Comparison of ENCODE assay signal across 14 cellular contexts in genomic region chr12:77031745-77032144, GRCh38. TPM values are rescaled to one million over a fixed set of nuclear protein-coding genes. Genes with fewer than 3 reads are reported as not detected.
DNase-seq lines count a peak whose midpoint lies in the region; ATAC-seq and TF ChIP-seq lines count a peak whose summit lies in the region.
"Had no signal": no experiment of that assay in that cellular context is flagged by ENCODE, and none has a peak within 500 bp of the region (broad histone marks: within the 10 kb centered on the region; RNA-seq: fewer than 3 reads in every experiment).

No MANE protein-coding gene starts in this region.

- no peak overlapping the region for H3K18ac ChIP-seq in H9 (ENCODE audit: insufficient read length, low read depth, low read length)

- no peak overlapping the region for H2BK15ac ChIP-seq in H9 (ENCODE audit: low read depth, low read length)

- in situ Hi-C loops in ACHN (cut with HindIII; ENCODE audit: low pct_ligation_motif_present, low pct_unique_long_range_greater_than_20kb, low sequenced_read_pairs) (no loop called here), GM13977 (cut with MboI; ENCODE audit: low pct_unique_long_range_greater_than_20kb, low sequenced_read_pairs, unreplicated experiment) (loop anchor here (25.0 kb wide), 1 partner anchor 656 kb away; no protein-coding TSS in a partner anchor)

- H3K4me1 ChIP-seq in H9 (ENCODE audit: insufficient read depth, low read length): no peaks in the 10 kb centered on the region

- no peak overlapping the region for H2BK20ac ChIP-seq in H9 (ENCODE audit: low read depth, low read length, poor library complexity, severe bottlenecking)

- no peak overlapping the region for H4K91ac ChIP-seq in H9 (ENCODE audit: insufficient read length, low read depth, low read length)

- H4K8ac ChIP-seq in H9 (replicated peaks; ENCODE audit: insufficient read length, low read depth, low read length): no peak overlapping the region

- no peak overlapping the region for H2AFZ ChIP-seq in H9 (ENCODE audit: low read length)

- H3K27ac ChIP-seq in H9 (ENCODE audit: insufficient read length, low read depth, low read length): no peak overlapping the region

- no peak overlapping the region for H2BK5ac ChIP-seq in H9 (ENCODE audit: insufficient read length, low read length)

- WGBS in H9 (ENCODE audit: extremely low coverage, insufficient read length, low lambda C conversion rate): no CpG with 5 or more reads among the region's 4 CpGs

- H3K4me2 ChIP-seq in H9 (ENCODE audit: insufficient read depth, insufficient read length, low read length): no peak overlapping the region

- no peak overlapping the region for H2BK12ac ChIP-seq in H9 (ENCODE audit: insufficient read length, low read depth, low read length)

- H3K79me1 ChIP-seq in H9 (ENCODE audit: insufficient read depth, low read depth, low read length, poor library complexity, severe bottlenecking): no peaks in the 10 kb centered on the region

- H4K5ac ChIP-seq in H9 (ENCODE audit: insufficient read length, low read depth, low read length): no peak overlapping the region

- H3K4ac ChIP-seq in H9 (ENCODE audit: low read depth, low read length): no peak overlapping the region

- H3K27me3 ChIP-seq in H9 (ENCODE audit: insufficient read depth, low read length): no peaks in the 10 kb centered on the region

- no peak overlapping the region for H3K56ac ChIP-seq in H9 (ENCODE audit: insufficient read length, low read depth, low read length)

- no peak for TF ChIP-seq CTCF in H9 (conservative IDR thresholded peaks at IDR 0.05)
- no peak for TF ChIP-seq CTCF in GM13977 (IDR thresholded peaks at IDR 0.05; ENCODE audit: extremely low read depth, insufficient read depth, missing control alignments)

- H3K9me3 Mint-ChIP-seq in H9: no peaks in the 10 kb centered on the region
- H3K9me3 Mint-ChIP-seq: CD8-positive, alpha-beta memory T cell; T-helper 1 cell treated with Interleukin-12 subunit alpha and Interleukin-12 subunit beta and Interleukin-4 antibody, amounts not matched to agents 30 μg/mL and 1 μg/mL, for 36 hours had no signal

- H3K4me1 Mint-ChIP-seq in H9: no peaks in the 10 kb centered on the region
- H3K4me1 Mint-ChIP-seq: naive B cell had no signal

- no peak overlapping the region for H3T11ph ChIP-seq in H9 (ENCODE audit: low read length)

- H3K23ac ChIP-seq in H9 (ENCODE audit: insufficient read length, low read depth, low read length): no peak overlapping the region

- no peaks in the 10 kb centered on the region for H3K23me2 ChIP-seq in H9 (ENCODE audit: insufficient read length, low read depth, low read length, poor library complexity, severe bottlenecking)

- no peak for ATAC-seq in esophagus mucosa

- no peaks in the 10 kb centered on the region for H3K9me3 ChIP-seq in H9 (ENCODE audit: control insufficient read depth, low read depth, low read length)

- peaks cover 30 to 82% (median 62%) of the 10 kb centered on the region in 3 experiments for H3K36me3 Mint-ChIP-seq in H9 (ENCODE audit: insufficient read depth in 1 of 3, low read depth in 3 of 3)
- H3K36me3 Mint-ChIP-seq: naive B cell had no signal

- no peaks in the 10 kb centered on the region for H3K79me2 ChIP-seq in H9 (ENCODE audit: insufficient read depth, low read length)

- H3K27me3 Mint-ChIP-seq in H9 (ENCODE audit: low read depth): no peaks in the 10 kb centered on the region
- H3K27me3 Mint-ChIP-seq: CD8-positive, alpha-beta memory T cell; naive B cell had no signal

- no peak overlapping the region for H3K14ac ChIP-seq in H9 (ENCODE audit: insufficient read depth, low read length)

- H2BK120ac ChIP-seq in H9 (ENCODE audit: low read depth, low read length, poor library complexity, severe bottlenecking): no peak overlapping the region

- no peak overlapping the region for H3K9ac ChIP-seq in H9 (ENCODE audit: extremely low read depth, insufficient read length, low read length)

- no peak overlapping the region for H2AK5ac ChIP-seq in H9 (ENCODE audit: insufficient read length, low read length)

- DNase-seq in ACHN (peak; percentile 88), H9 (no peak), T1000 (lab: John Stamatoyannopoulos, UW) (peak; percentile 20), glomerular visceral epithelial cell (ENCODE audit: extremely low spot score) (peak; percentile 41), hippocampal formation (lab: John Stamatoyannopoulos, UW) (no peak), UCSD-AML1 (lab: John Stamatoyannopoulos, UW; ENCODE audit: unreplicated experiment) (no peak), GM13977 (ENCODE audit: low spot score) (no peak)
- DNase-seq: activated T-cell treated with anti-CD3 and anti-CD28 coated beads for 4 hours; CD8-positive, alpha-beta memory T cell; cortex of kidney; naive B cell; NCI-H510A had no signal

- no peak overlapping the region for H3K4me3 Mint-ChIP-seq in H9
- H3K4me3 Mint-ChIP-seq: naive B cell; T-helper 1 cell treated with Interleukin-12 subunit alpha and Interleukin-12 subunit beta and Interleukin-4 antibody, amounts not matched to agents 30 μg/mL and 1 μg/mL, for 36 hours had no signal

- peak overlapping the region in 2 of 3 experiments; percentile 4 to 37; a peak in 3 of 7 replicates for H3K27ac Mint-ChIP-seq in H9
- H3K27ac Mint-ChIP-seq: T-helper 1 cell treated with Interleukin-12 subunit alpha and Interleukin-12 subunit beta and Interleukin-4 antibody, amounts not matched to agents 30 μg/mL and 1 μg/mL, for 36 hours had no signal

- H4K20me1 ChIP-seq in H9 (ENCODE audit: control insufficient read depth, insufficient read depth, insufficient read length): no peaks in the 10 kb centered on the region

RNA-seq across cellular contexts. Expression of gene E2F7, which starts 33.6 kb away (rescaled TPM):
- total RNA-seq in H9 (2021): 24.5 and 24.6 TPM in 2 replicates
- total RNA-seq in esophagus mucosa: 4.0 TPM

Comparison
In these comparisons a context has a peak if more than half of its experiments do, and no peak if none do; other contexts are left out.
1. DNase-seq: peak in ACHN (single experiment), T1000 (single experiment) and glomerular visceral epithelial cell (single experiment); none in H9 (single experiment), hippocampal formation (0 of 2), UCSD-AML1 (single experiment) and GM13977 (single experiment).